1 cellular context compared by ENCODE assay signal in genomic region chr3:63753567-63753966, GRCh38.
TF ChIP-seq lines count a peak whose summit lies in the region.

No MANE protein-coding gene starts in this region.

TF ChIP-seq in HepG2, 621 proteins besides CTCF, POLR2A, EP300 and RAD21 (continued from another document and continues in another):
- TF ChIP-seq NCOR1 (IDR thresholded peaks at IDR 0.05; ENCODE audit: borderline replicate concordance, low read length), result 0 out of 2 replicates have a peak, but pooled peaks have one; percentile 20
- no peak for TF ChIP-seq PAX8 (CRISPR knock-in tag; IDR thresholded peaks at IDR 0.05; ENCODE audit: borderline replicate concordance)
- no peak for TF ChIP-seq ZNF564 (CRISPR knock-in tag; IDR thresholded peaks at IDR 0.05)
- no peak for TF ChIP-seq GLI4 (CRISPR knock-in tag; IDR thresholded peaks at IDR 0.05; ENCODE audit: borderline replicate concordance)
- TF ChIP-seq NAIF1 (CRISPR knock-in tag; IDR thresholded peaks at IDR 0.05; ENCODE audit: borderline replicate concordance), result no peak
- TF ChIP-seq TFE3 (CRISPR knock-in tag; IDR thresholded peaks at IDR 0.05), result 0 out of 2 replicates have a peak, but pooled peaks have one; percentile 30
- peak; percentile 72 to 97 for TF ChIP-seq REST (IDR thresholded peaks at IDR 0.05; ENCODE audit: borderline replicate concordance in 1 of 2, low read depth in 1 of 2, low read length in 2 of 2)
- no peak for TF ChIP-seq SYNCRIP (IDR thresholded peaks at IDR 0.05; ENCODE audit: insufficient read depth, low read depth, low read length)
- TF ChIP-seq ZNF766 (CRISPR knock-in tag; IDR thresholded peaks at IDR 0.05; ENCODE audit: borderline replicate concordance), result no peak
- no peak for TF ChIP-seq ETV6 (CRISPR knock-in tag; conservative IDR thresholded peaks at IDR 0.05)
- TF ChIP-seq SNRNP70 (IDR thresholded peaks at IDR 0.05; ENCODE audit: low read depth, low read length), result no peak
- peak; percentile 50; the same call in 1 of the 2 replicates for TF ChIP-seq WIZ (CRISPR knock-in tag; IDR thresholded peaks at IDR 0.05)
- no peak for TF ChIP-seq PLRG1 (conservative IDR thresholded peaks at IDR 0.05)
- no peak for TF ChIP-seq NFYC (CRISPR knock-in tag; IDR thresholded peaks at IDR 0.05)
- no peak for TF ChIP-seq ASH2L (IDR thresholded peaks at IDR 0.05; ENCODE audit: insufficient read length, low read depth, low read length)
- no peak for TF ChIP-seq NR1H2 (CRISPR knock-in tag; IDR thresholded peaks at IDR 0.05; ENCODE audit: borderline replicate concordance, low read depth)
- no peak for TF ChIP-seq TBX2 (CRISPR knock-in tag; IDR thresholded peaks at IDR 0.05; ENCODE audit: borderline replicate concordance)
- TF ChIP-seq ZNF577 (CRISPR knock-in tag; IDR thresholded peaks at IDR 0.05; ENCODE audit: borderline replicate concordance, low read depth), result no peak
- no peak for TF ChIP-seq ZFX (CRISPR knock-in tag; IDR thresholded peaks at IDR 0.05; ENCODE audit: low read depth)
- TF ChIP-seq KDM4B (CRISPR knock-in tag; IDR thresholded peaks at IDR 0.05), result no peak
- TF ChIP-seq MEIS1 (CRISPR knock-in tag; IDR thresholded peaks at IDR 0.05; ENCODE audit: borderline replicate concordance), result no peak
- no peak for TF ChIP-seq SMAD9 (CRISPR knock-in tag; IDR thresholded peaks at IDR 0.05)
- TF ChIP-seq SAP130 (CRISPR knock-in tag; IDR thresholded peaks at IDR 0.05; ENCODE audit: low read depth), result peak; percentile 39; the same call in 1 of the 2 replicates
- TF ChIP-seq SRSF9 (IDR thresholded peaks at IDR 0.05; ENCODE audit: borderline replicate concordance, insufficient read depth, low read depth, low read length, poor library complexity, severe bottlenecking), result no peak
- TF ChIP-seq MTERF4 (CRISPR knock-in tag; IDR thresholded peaks at IDR 0.05), result no peak
- peak; percentile 58 for TF ChIP-seq HNF4A (CRISPR knock-in tag; IDR thresholded peaks at IDR 0.05)
- TF ChIP-seq ARNT (IDR thresholded peaks at IDR 0.05), result no peak
- TF ChIP-seq TGIF2 (CRISPR knock-in tag; IDR thresholded peaks at IDR 0.05), result no peak
- TF ChIP-seq E2F1 (CRISPR knock-in tag; IDR thresholded peaks at IDR 0.05), result no peak
- peak; percentile 97 for TF ChIP-seq MIER2 (CRISPR knock-in tag; IDR thresholded peaks at IDR 0.05)
- TF ChIP-seq ZXDC (CRISPR knock-in tag; IDR thresholded peaks at IDR 0.05), result no peak
- no peak for TF ChIP-seq ZUFSP (CRISPR knock-in tag; IDR thresholded peaks at IDR 0.05; ENCODE audit: borderline replicate concordance)
- TF ChIP-seq ZHX1 (CRISPR knock-in tag; IDR thresholded peaks at IDR 0.05; ENCODE audit: low read depth), result no peak
- TF ChIP-seq EHMT2 (IDR thresholded peaks at IDR 0.05; ENCODE audit: borderline replicate concordance, low read depth, low read length), result peak; percentile 92; the same call in 1 of the 2 replicates
- no peak for TF ChIP-seq TBL1XR1 (IDR thresholded peaks at IDR 0.05; ENCODE audit: borderline replicate concordance, low read length, partially characterized antibody)
- TF ChIP-seq IKZF1 (IDR thresholded peaks at IDR 0.05), result no peak
- TF ChIP-seq SNAI1 (CRISPR knock-in tag; IDR thresholded peaks at IDR 0.05; ENCODE audit: borderline replicate concordance), result no peak
- no peak for TF ChIP-seq HNRNPL (IDR thresholded peaks at IDR 0.05; ENCODE audit: low read depth, low read length)
- no peak for TF ChIP-seq HOXA3 (CRISPR knock-in tag; IDR thresholded peaks at IDR 0.05)
- TF ChIP-seq DMTF1 (CRISPR knock-in tag; IDR thresholded peaks at IDR 0.05), result no peak
- no peak for TF ChIP-seq ZNF431 (CRISPR knock-in tag; IDR thresholded peaks at IDR 0.05; ENCODE audit: borderline replicate concordance, low read depth)
